8 cellular contexts compared by ENCODE assay signal in genomic region chr6:11042750-11043551, GRCh38. TPM values are rescaled to one million over a fixed set of nuclear protein-coding genes. Genes with fewer than 3 reads are reported as not detected.
DNase-seq lines count a peak whose midpoint lies in the region; ATAC-seq and TF ChIP-seq lines count a peak whose summit lies in the region.

No MANE protein-coding gene starts in this region.

- ATAC-seq in CD8-positive, alpha-beta T cell: peak; percentile 26
- ATAC-seq in upper lobe of right lung: peak; percentile 22

- no peaks in the 10 kb centered on the region for H3K9me3 ChIP-seq in CD8-positive, alpha-beta T cell (ENCODE audit: low read length)
- H3K9me3 ChIP-seq in iPS-18a (ENCODE audit: control insufficient read depth, low read depth, low read length) (no peaks in the 10 kb centered on the region), upper lobe of right lung (no peaks in the 10 kb centered on the region)

- peaks cover 7% of the 10 kb centered on the region for H3K4me1 ChIP-seq in CD8-positive, alpha-beta T cell (ENCODE audit: insufficient read depth, low read length)
- H3K4me1 ChIP-seq in iPS-18a (ENCODE audit: control insufficient read depth, low read depth, low read length) (peaks cover 10% of the 10 kb centered on the region), upper lobe of right lung (no peaks in the 10 kb centered on the region)

- H3K9ac ChIP-seq in iPS-18a (ENCODE audit: low read length): no peak overlapping the region

- H3K4me1 Mint-ChIP-seq in CD8-positive, alpha-beta T cell (ENCODE audit: low read depth): peaks cover 14% of the 10 kb centered on the region
- peaks cover 8% of the 10 kb centered on the region for H3K4me1 Mint-ChIP-seq in activated T-helper 1 cell treated with anti-CD3 and anti-CD28 coated beads, Interleukin-12 subunit alpha, Interleukin-12 subunit beta, Interleukin-2, Interleukin-4 antibody, amounts not matched to agents 30 ng/mL and 10 ng/mL and 1 ng/mL, durations not matched to agents 14 hours and 24 hours and 36 hours (ENCODE audit: low read depth)

- CTCF ChIA-PET in CD8-positive, alpha-beta T cell (lab: Charles Lee): no interaction called here

- no peak overlapping the region for H3K4me3 ChIP-seq in CD8-positive, alpha-beta T cell (ENCODE audit: low read depth, low read length)
- peak overlapping the region; percentile 57 for H3K4me3 ChIP-seq in HL-60 (replicated peaks; ENCODE audit: insufficient read depth, low read length)
- H3K4me3 ChIP-seq in iPS-18a (ENCODE audit: low read length): peak overlapping the region; percentile 61
- H3K4me3 ChIP-seq in upper lobe of right lung: peak overlapping the region; percentile 39

- TF ChIP-seq CTCF in CD8-positive, alpha-beta T cell (IDR thresholded peaks at IDR 0.05): no peak
- TF ChIP-seq CTCF in HL-60 (IDR thresholded peaks at IDR 0.05; ENCODE audit: insufficient read depth, low read length) (no peak), upper lobe of right lung (IDR thresholded peaks at IDR 0.05) (no peak)

- H3K36me3 Mint-ChIP-seq in CD8-positive, alpha-beta T cell: no peaks in the 10 kb centered on the region
- H3K36me3 Mint-ChIP-seq in activated T-helper 1 cell treated with anti-CD3 and anti-CD28 coated beads, Interleukin-12 subunit alpha, Interleukin-12 subunit beta, Interleukin-2, Interleukin-4 antibody, amounts not matched to agents 30 ng/mL and 10 ng/mL and 1 ng/mL, durations not matched to agents 14 hours and 24 hours and 36 hours (ENCODE audit: low read depth): no peaks in the 10 kb centered on the region

- no peaks in the 10 kb centered on the region for H3K9me3 Mint-ChIP-seq in CD8-positive, alpha-beta T cell
- H3K9me3 Mint-ChIP-seq in activated T-helper 1 cell treated with anti-CD3 and anti-CD28 coated beads, Interleukin-12 subunit alpha, Interleukin-12 subunit beta, Interleukin-2, Interleukin-4 antibody, amounts not matched to agents 30 ng/mL and 10 ng/mL and 1 ng/mL, durations not matched to agents 14 hours and 24 hours and 36 hours: no peaks in the 10 kb centered on the region

- intact Hi-C loops in CD8-positive, alpha-beta T cell (cut with DNase I, micrococcal nuclease): no loop called here
- intact Hi-C loops in activated T-helper 1 cell treated with anti-CD3 and anti-CD28 coated beads, Interleukin-12 subunit alpha, Interleukin-12 subunit beta, Interleukin-2, Interleukin-4 antibody, amounts not matched to agents 30 ng/mL and 10 ng/mL and 1 ng/mL, durations not matched to agents 14 hours and 24 hours and 36 hours (cut with micrococcal nuclease): loop anchor here (5.0 to 10.0 kb wide), 2 partner anchors 156 to 638 kb away; partner anchors contain the start of gene SYCP2L
- intact Hi-C loops in upper lobe of right lung (cut with DNase I): no loop called here

- no peak for DNase-seq in CD8-positive, alpha-beta T cell
- no peak for DNase-seq in HL-60 (ENCODE audit: low read depth in 1 of 2, low spot score in 1 of 2)
- DNase-seq in activated T-helper 1 cell treated with anti-CD3 and anti-CD28 coated beads, Interleukin-12 subunit alpha, Interleukin-12 subunit beta, Interleukin-2, Interleukin-4 antibody, amounts not matched to agents 30 ng/mL and 10 ng/mL and 1 ng/mL, durations not matched to agents 14 hours and 24 hours and 36 hours (ENCODE audit: low spot score): no peak
- no peak for DNase-seq in upper lobe of right lung
- no peak for DNase-seq in middle frontal gyrus (ENCODE audit: extremely low spot score, low spot score)
- DNase-seq in effector CD8-positive, alpha-beta T cell (lab: John Stamatoyannopoulos, UW): no peak
- DNase-seq in activated CD4-positive, alpha-beta T cell treated with anti-CD3 and anti-CD28 coated beads for 1 hour: no peak

- no peak overlapping the region for H3K27ac Mint-ChIP-seq in CD8-positive, alpha-beta T cell
- peak overlapping the region; percentile 50 for H3K27ac Mint-ChIP-seq in activated T-helper 1 cell treated with anti-CD3 and anti-CD28 coated beads, Interleukin-12 subunit alpha, Interleukin-12 subunit beta, Interleukin-2, Interleukin-4 antibody, amounts not matched to agents 30 ng/mL and 10 ng/mL and 1 ng/mL, durations not matched to agents 14 hours and 24 hours and 36 hours

- peaks cover 17% of the 10 kb centered on the region for H3K27me3 ChIP-seq in CD8-positive, alpha-beta T cell (ENCODE audit: insufficient read depth, low read length)
- H3K27me3 ChIP-seq in HL-60 (ENCODE audit: insufficient read depth, poor library complexity, severe bottlenecking) (peaks cover 28% of the 10 kb centered on the region), iPS-18a (ENCODE audit: control insufficient read depth, insufficient read depth, low read length) (peaks cover 55% of the 10 kb centered on the region), upper lobe of right lung (peaks cover 68% of the 10 kb centered on the region)

- H3K27ac ChIP-seq in CD8-positive, alpha-beta T cell (ENCODE audit: low read depth, low read length): no peak overlapping the region
- H3K27ac ChIP-seq in HL-60 (replicated peaks) (no peak overlapping the region), iPS-18a (ENCODE audit: low read length) (no peak overlapping the region), upper lobe of right lung (no peak overlapping the region)

- no peaks in the 10 kb centered on the region for H3K36me3 ChIP-seq in CD8-positive, alpha-beta T cell (ENCODE audit: insufficient read depth, low read length)
- H3K36me3 ChIP-seq in iPS-18a (ENCODE audit: control insufficient read depth, low read depth, low read length) (no peaks in the 10 kb centered on the region), upper lobe of right lung (no peaks in the 10 kb centered on the region)

- H3K27me3 Mint-ChIP-seq in CD8-positive, alpha-beta T cell (ENCODE audit: low read depth): peaks cover 58% of the 10 kb centered on the region
- H3K27me3 Mint-ChIP-seq in activated T-helper 1 cell treated with anti-CD3 and anti-CD28 coated beads, Interleukin-12 subunit alpha, Interleukin-12 subunit beta, Interleukin-2, Interleukin-4 antibody, amounts not matched to agents 30 ng/mL and 10 ng/mL and 1 ng/mL, durations not matched to agents 14 hours and 24 hours and 36 hours (ENCODE audit: insufficient read depth): peaks cover 68% of the 10 kb centered on the region

- peak overlapping the region; percentile 68 for H3K4me3 Mint-ChIP-seq in CD8-positive, alpha-beta T cell
- peak overlapping the region; percentile 76 for H3K4me3 Mint-ChIP-seq in activated T-helper 1 cell treated with anti-CD3 and anti-CD28 coated beads, Interleukin-12 subunit alpha, Interleukin-12 subunit beta, Interleukin-2, Interleukin-4 antibody, amounts not matched to agents 30 ng/mL and 10 ng/mL and 1 ng/mL, durations not matched to agents 14 hours and 24 hours and 36 hours

- POLR2A ChIA-PET in CD8-positive, alpha-beta T cell (lab: Charles Lee): no interaction called here

RNA-seq across cellular contexts. Expression of gene ELOVL2, which starts 1.2 kb away (rescaled TPM):
- not detected for total RNA-seq in CD8-positive, alpha-beta T cell
- not detected in 2 replicates for total RNA-seq in activated T-helper 1 cell treated with anti-CD3 and anti-CD28 coated beads, Interleukin-12 subunit alpha, Interleukin-12 subunit beta, Interleukin-2, Interleukin-4 antibody, amounts not matched to agents 30 ng/mL and 10 ng/mL and 1 ng/mL, durations not matched to agents 14 hours and 24 hours and 36 hours
- 0.23 TPM for total RNA-seq in upper lobe of right lung

RNA-seq across cellular contexts. Expression of gene SMIM13, which starts 50.7 kb away (rescaled TPM):
- total RNA-seq in CD8-positive, alpha-beta T cell: 1 to 10 TPM; 4.7 to 5.4 TPM
- 14.6 and 18.4 TPM in 2 replicates for total RNA-seq in activated T-helper 1 cell treated with anti-CD3 and anti-CD28 coated beads, Interleukin-12 subunit alpha, Interleukin-12 subunit beta, Interleukin-2, Interleukin-4 antibody, amounts not matched to agents 30 ng/mL and 10 ng/mL and 1 ng/mL, durations not matched to agents 14 hours and 24 hours and 36 hours
- 8.4 TPM for total RNA-seq in upper lobe of right lung
